Comparison of ENCODE assay signal across 18 cellular contexts in genomic region chr1:219514728-219515127, GRCh38.
"Had no signal": no experiment of that assay in that cellular context is flagged by ENCODE, and none has a peak within 500 bp of the region (broad histone marks: within the 10 kb centered on the region; RNA-seq: fewer than 3 reads in every experiment).

No MANE protein-coding gene starts in this region.

- H3K27me3 ChIP-seq: esophagus muscularis mucosa, foreskin keratinocyte, spleen, testis had no signal

- H3K36me3 ChIP-seq: esophagus muscularis mucosa, spleen had no signal

- DNase-seq: activated CD4-positive, alpha-beta T cell treated with anti-CD3 and anti-CD28 coated beads for 1 hour; activated effector memory CD4-positive, alpha-beta T cell treated with anti-CD3 and anti-CD28 coated beads, Interleukin-2, amount 50 U/mL, for 16 hours; activated naive CD4-positive, alpha-beta T cell treated with anti-CD3 and anti-CD28 coated beads, Interleukin-2, amount 50 U/mL, for 16 hours; activated T-cell treated with anti-CD3 and anti-CD28 coated beads, Interleukin-2, amount 50 U/mL, for 72 hours; aorta; cortex of kidney; foreskin keratinocyte; glutamatergic neuron; hippocampal formation; islet precursor cell; mammary epithelial cell; midbrain; spleen; stimulated activated CD4-positive, alpha-beta T cell treated with anti-CD3 and anti-CD28 coated beads, Interleukin-4, amount 100 ng/mL, for 4 hours; testis had no signal

- ATAC-seq: activated T-cell treated with anti-CD3 and anti-CD28 coated beads, Interleukin-2, amount 50 U/mL, for 72 hours; foreskin keratinocyte; stimulated activated memory B cell treated with anti-CD40 and anti-IgM and Interleukin-4, amounts not matched to agents 10 μg/mL and 1 μg/mL and 100 μg/mL, for 72 hours had no signal

- H3K9me3 ChIP-seq: esophagus muscularis mucosa, testis had no signal

- H3K27ac ChIP-seq: esophagus muscularis mucosa, foreskin keratinocyte, spleen, testis, VCaP had no signal

- H3K4me1 ChIP-seq: spleen, testis had no signal

- H3K4me3 ChIP-seq: esophagus muscularis mucosa, spleen, testis had no signal
